19 cellular contexts compared by ENCODE assay signal in genomic region chr5:1781726-1782384, GRCh38. TPM values are rescaled to one million over a fixed set of nuclear protein-coding genes. Genes with fewer than 3 reads are reported as not detected.
DNase-seq lines count a peak whose midpoint lies in the region; ATAC-seq and TF ChIP-seq lines count a peak whose summit lies in the region.
"Had no signal": no experiment of that assay in that cellular context is flagged by ENCODE, and none has a peak within 500 bp of the region (broad histone marks: within the 10 kb centered on the region; RNA-seq: fewer than 3 reads in every experiment).

No MANE protein-coding gene starts in this region.

- no peak for DNase-seq in stimulated activated naive CD8-positive, alpha-beta T cell treated with anti-CD3 and anti-CD28 coated beads, Interleukin-15, amount 100 ng/mL, for 72 hours
- no peak for DNase-seq in stimulated activated naive CD8-positive, alpha-beta T cell treated with anti-CD3 and anti-CD28 coated beads, Interleukin-15, Interleukin-2, amounts not matched to agents 100 U/mL and 50 U/mL, for 24 hours
- DNase-seq in OCI-LY7 (ENCODE audit: low spot score) (peak; percentile 15), HuH-7.5 (ENCODE audit: low spot score) (no peak), Calu3 (no peak)
- no peak for DNase-seq in activated T-cell treated with anti-CD3 and anti-CD28 coated beads, Interleukin-2, amount 50 U/mL, for 4 hours
- DNase-seq: brain microvascular endothelial cell; CD8-positive, alpha-beta memory T cell; colonic mucosa; GF-D8; HFFc6; Kasumi-1; naive thymus-derived CD4-positive, alpha-beta T cell; NCI-H1048; NCI-H187 treated with DMSO at 0.1 percent for 48 hours; SHP77; uterus had no signal

- CTCF ChIA-PET in OCI-LY7 (lab: Charles Lee; ENCODE audit: unreplicated experiment): no interaction called here
- CTCF ChIA-PET in Calu3 (lab: Charles Lee): no interaction called here

- no peaks in the 10 kb centered on the region for H3K9me2 ChIP-seq in OCI-LY7 (ENCODE audit: insufficient read depth, low read length)

- H3K4me1 ChIP-seq in OCI-LY7 (ENCODE audit: insufficient read depth, low read length, poor library complexity, severe bottlenecking): peaks cover 28% of the 10 kb centered on the region
- H3K4me1 ChIP-seq: colonic mucosa, uterus had no signal

- no peaks in the 10 kb centered on the region for H3K9me3 ChIP-seq in OCI-LY7 (ENCODE audit: low read length)
- H3K9me3 ChIP-seq: colonic mucosa, uterus had no signal

- no peaks in the 10 kb centered on the region for H3K27me3 Mint-ChIP-seq in stimulated activated naive CD8-positive, alpha-beta T cell treated with anti-CD3 and anti-CD28 coated beads, Interleukin-15, amount 100 ng/mL, for 72 hours
- H3K27me3 Mint-ChIP-seq in nephron (ENCODE audit: low read depth) (peaks cover 37% of the 10 kb centered on the region), Calu3 (ENCODE audit: unreplicated experiment) (no peaks in the 10 kb centered on the region)
- no peaks in the 10 kb centered on the region for H3K27me3 Mint-ChIP-seq in activated T-cell treated with anti-CD3 and anti-CD28 coated beads, Interleukin-2, amount 50 U/mL, for 4 hours (ENCODE audit: low read depth)
- H3K27me3 Mint-ChIP-seq: activated T-helper 17 cell treated with anti-CD3 and anti-CD28 coated beads, Interleukin-2, amount 50 U/mL, for 72 hours had no signal

- H3K9me3 Mint-ChIP-seq in stimulated activated naive CD8-positive, alpha-beta T cell treated with anti-CD3 and anti-CD28 coated beads, Interleukin-15, amount 100 ng/mL, for 72 hours: no peaks in the 10 kb centered on the region
- no peaks in the 10 kb centered on the region for H3K9me3 Mint-ChIP-seq in nephron
- no peaks in the 10 kb centered on the region for H3K9me3 Mint-ChIP-seq in activated T-cell treated with anti-CD3 and anti-CD28 coated beads, Interleukin-2, amount 50 U/mL, for 4 hours
- H3K9me3 Mint-ChIP-seq in Calu3 (ENCODE audit: low read depth, unreplicated experiment): no peaks in the 10 kb centered on the region
- H3K9me3 Mint-ChIP-seq: activated T-helper 17 cell treated with anti-CD3 and anti-CD28 coated beads, Interleukin-2, amount 50 U/mL, for 72 hours; CD8-positive, alpha-beta memory T cell; HFFc6; naive thymus-derived CD4-positive, alpha-beta T cell had no signal

- peak overlapping the region; percentile 92 for H2AFZ ChIP-seq in OCI-LY7 (ENCODE audit: low read length)

- no peak for ATAC-seq in stimulated activated naive CD8-positive, alpha-beta T cell treated with anti-CD3 and anti-CD28 coated beads, Interleukin-15, amount 100 ng/mL, for 72 hours
- ATAC-seq in stimulated activated naive CD8-positive, alpha-beta T cell treated with anti-CD3 and anti-CD28 coated beads, Interleukin-15, Interleukin-2, amounts not matched to agents 100 U/mL and 50 U/mL, for 24 hours: no peak
- ATAC-seq in activated T-cell treated with anti-CD3 and anti-CD28 coated beads, Interleukin-2, amount 50 U/mL, for 4 hours: no peak
- ATAC-seq: activated T-helper 17 cell treated with anti-CD3 and anti-CD28 coated beads, Interleukin-2, amount 50 U/mL, for 72 hours; naive thymus-derived CD4-positive, alpha-beta T cell had no signal

- no TSS peak for BruUV-seq in OCI-LY7 (replicated peaks; lab: Mats Ljungman, UMichigan)
- no TSS peak for BruUV-seq in Calu3 (replicated peaks; lab: Mats Ljungman, UMichigan)

- peak overlapping the region; percentile 62 to 92 for H3K27ac Mint-ChIP-seq in stimulated activated naive CD8-positive, alpha-beta T cell treated with anti-CD3 and anti-CD28 coated beads, Interleukin-15, amount 100 ng/mL, for 72 hours
- H3K27ac Mint-ChIP-seq in nephron: peak overlapping the region in 2 of 3 experiments; percentile 21 to 84
- no peak overlapping the region for H3K27ac Mint-ChIP-seq in Calu3 (ENCODE audit: unreplicated experiment)
- H3K27ac Mint-ChIP-seq: activated T-helper 17 cell treated with anti-CD3 and anti-CD28 coated beads, Interleukin-2, amount 50 U/mL, for 72 hours; HFFc6 had no signal

- no peaks in the 10 kb centered on the region for H3K36me3 ChIP-seq in OCI-LY7 (ENCODE audit: insufficient read depth, low read length)
- H3K36me3 ChIP-seq: brain microvascular endothelial cell, colonic mucosa, uterus had no signal

- POLR2A ChIA-PET in OCI-LY7 (lab: Charles Lee): interaction anchor here (0.6 to 1.7 kb wide), 3 partner anchors 11 to 245 kb away, joined by 4 to 5 read pairs (median 4); no protein-coding TSS in a partner anchor

- peak overlapping the region; percentile 77 for H3K4me2 ChIP-seq in OCI-LY7 (ENCODE audit: low read length)

- no peak overlapping the region for H3K4me3 Mint-ChIP-seq in stimulated activated naive CD8-positive, alpha-beta T cell treated with anti-CD3 and anti-CD28 coated beads, Interleukin-15, amount 100 ng/mL, for 72 hours
- H3K4me3 Mint-ChIP-seq in nephron (no peak overlapping the region), Calu3 (ENCODE audit: low read depth, unreplicated experiment) (no peak overlapping the region)
- no peak overlapping the region for H3K4me3 Mint-ChIP-seq in activated T-cell treated with anti-CD3 and anti-CD28 coated beads, Interleukin-2, amount 50 U/mL, for 4 hours
- H3K4me3 Mint-ChIP-seq: activated T-helper 17 cell treated with anti-CD3 and anti-CD28 coated beads, Interleukin-2, amount 50 U/mL, for 72 hours; CD8-positive, alpha-beta memory T cell; HFFc6; naive thymus-derived CD4-positive, alpha-beta T cell had no signal

- no peaks in the 10 kb centered on the region for H3K79me2 ChIP-seq in OCI-LY7 (ENCODE audit: insufficient read depth, low read depth, low read length)

- intact Hi-C loops in OCI-LY7 (cut with micrococcal nuclease; ENCODE audit: unreplicated experiment): no loop called here
- intact Hi-C loops in Calu3 (cut with micrococcal nuclease; ENCODE audit: unreplicated experiment): no loop called here

- H3K4me1 Mint-ChIP-seq in stimulated activated naive CD8-positive, alpha-beta T cell treated with anti-CD3 and anti-CD28 coated beads, Interleukin-15, amount 100 ng/mL, for 72 hours: peaks cover 46% of the 10 kb centered on the region
- H3K4me1 Mint-ChIP-seq in nephron (peaks cover 22% of the 10 kb centered on the region), Calu3 (ENCODE audit: low read depth, unreplicated experiment) (peaks cover 21% of the 10 kb centered on the region)
- peaks cover 5% of the 10 kb centered on the region for H3K4me1 Mint-ChIP-seq in activated T-cell treated with anti-CD3 and anti-CD28 coated beads, Interleukin-2, amount 50 U/mL, for 4 hours (ENCODE audit: low read depth)
- H3K4me1 Mint-ChIP-seq: activated T-helper 17 cell treated with anti-CD3 and anti-CD28 coated beads, Interleukin-2, amount 50 U/mL, for 72 hours had no signal

- TF ChIP-seq CTCF in OCI-LY7 (conservative IDR thresholded peaks at IDR 0.05; ENCODE audit: low read length): no peak
- TF ChIP-seq CTCF in nephron (IDR thresholded peaks at IDR 0.05; ENCODE audit: unreplicated experiment in 3 of 3): no peak
- no peak for TF ChIP-seq CTCF in Calu3 (IDR thresholded peaks at IDR 0.05; ENCODE audit: unreplicated experiment)

- peak overlapping the region; percentile 21 for H3K27ac ChIP-seq in OCI-LY7 (ENCODE audit: low read depth, low read length, poor library complexity, severe bottlenecking)
- H3K27ac ChIP-seq: brain microvascular endothelial cell, colonic mucosa, uterus had no signal

- peak overlapping the region; percentile 61 for H3K4me3 ChIP-seq in OCI-LY7 (ENCODE audit: low read depth, low read length, poor library complexity, severe bottlenecking)
- H3K4me3 ChIP-seq: colonic mucosa, uterus had no signal

- H4K20me1 ChIP-seq in OCI-LY7 (ENCODE audit: insufficient read depth, low read length): no peaks in the 10 kb centered on the region

- H3K36me3 Mint-ChIP-seq in nephron (ENCODE audit: low read depth) (no peaks in the 10 kb centered on the region), Calu3 (ENCODE audit: insufficient read depth, unreplicated experiment) (no peaks in the 10 kb centered on the region)
- no peaks in the 10 kb centered on the region for H3K36me3 Mint-ChIP-seq in activated T-cell treated with anti-CD3 and anti-CD28 coated beads, Interleukin-2, amount 50 U/mL, for 4 hours (ENCODE audit: insufficient read depth)
- H3K36me3 Mint-ChIP-seq: CD8-positive, alpha-beta memory T cell; naive thymus-derived CD4-positive, alpha-beta T cell had no signal

RNA-seq across cellular contexts. Expression of gene MRPL36, which starts 17.8 kb away (rescaled TPM):
- 82.5 and 91.7 TPM in 2 replicates for total RNA-seq in OCI-LY7 (2014; rRNA removed; shearing (Covaris generic))
- total RNA-seq in OCI-LY7 (2022): 78.6 and 93.8 TPM in 2 replicates
- 10 to 100 TPM; 72.8 to 85.9 (median 77.8) TPM for total RNA-seq in activated T-cell treated with anti-CD3 and anti-CD28 coated beads, Interleukin-2, amount 50 U/mL, for 4 hours
- 45.8 and 55.5 TPM in 2 replicates for total RNA-seq in Calu3 (2022)

RNA-seq across cellular contexts. Expression of gene NDUFS6, which starts 19.4 kb away (rescaled TPM):
- total RNA-seq in OCI-LY7 (2014; rRNA removed; shearing (Covaris generic)): 41.5 and 52.7 TPM in 2 replicates
- 52.2 and 58.7 TPM in 2 replicates for total RNA-seq in OCI-LY7 (2022)
- 10 to 100 TPM; 55.6 to 64.9 (median 61.4) TPM for total RNA-seq in activated T-cell treated with anti-CD3 and anti-CD28 coated beads, Interleukin-2, amount 50 U/mL, for 4 hours
- 42.5 and 44.7 TPM in 2 replicates for total RNA-seq in Calu3 (2022)
